31 cellular contexts compared by ENCODE assay signal in the genomic region with DNA sequence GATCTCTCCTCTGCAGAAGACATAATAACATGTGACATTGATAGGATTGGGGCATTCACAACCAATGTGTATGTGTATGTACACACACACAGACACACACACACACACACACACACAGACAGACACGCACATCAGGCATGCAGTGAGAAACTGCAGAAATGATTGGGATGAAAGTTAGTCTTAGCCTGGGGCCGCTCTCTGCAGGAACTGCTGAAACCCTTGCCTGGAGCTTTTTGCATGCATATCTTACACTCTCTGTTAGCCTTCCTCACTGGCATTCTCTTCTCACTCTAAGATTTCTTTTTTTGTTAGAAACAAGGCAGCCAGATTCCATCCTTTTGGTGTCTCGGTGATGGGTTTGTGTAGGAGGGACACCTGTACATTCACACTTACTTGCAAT.
"Had no signal": no experiment of that assay in that cellular context is flagged by ENCODE, and none has a peak within 500 bp of the region (broad histone marks: within the 10 kb centered on the region; RNA-seq: fewer than 3 reads in every experiment).

No MANE protein-coding gene starts in this region.

- H3K27ac ChIP-seq: SJCRH30, SK-N-MC had no signal

- H3K4me1 ChIP-seq: SJCRH30 had no signal

- ATAC-seq: activated CD4-positive, alpha-beta T cell treated with anti-CD3 and anti-CD28 coated beads for 36 hours; activated CD4-positive, CD25-positive, alpha-beta regulatory T cell treated with anti-CD3 and anti-CD28 coated beads, Interleukin-2, amount 50 U/mL, for 24 hours; activated naive CD8-positive, alpha-beta T cell treated with anti-CD3 and anti-CD28 coated beads, Interleukin-2, amount 50 U/mL, for 24 hours; activated T-cell treated with anti-CD3 and anti-CD28 coated beads, Interleukin-2, amount 50 U/mL, for 4 hours had no signal

- H3K9me3 ChIP-seq: SJCRH30 had no signal

- H3K27me3 ChIP-seq: SJCRH30 had no signal

- H3K4me1 Mint-ChIP-seq: activated CD4-positive, alpha-beta T cell treated with anti-CD3 and anti-CD28 coated beads for 36 hours; activated CD4-positive, alpha-beta T cell treated with anti-CD3 and anti-CD28 coated beads, Interleukin-2, amount 10 ng/mL, durations not matched to agents 7 days and 5 days; activated naive CD8-positive, alpha-beta T cell treated with anti-CD3 and anti-CD28 coated beads, Interleukin-2, amount 50 U/mL, for 24 hours had no signal

- H3K27ac Mint-ChIP-seq: activated CD4-positive, alpha-beta memory T cell treated with anti-CD3 and anti-CD28 coated beads for 36 hours; activated CD4-positive, alpha-beta T cell treated with anti-CD3 and anti-CD28 coated beads for 36 hours; activated CD4-positive, alpha-beta T cell treated with anti-CD3 and anti-CD28 coated beads, Interleukin-2, amount 10 ng/mL, durations not matched to agents 7 days and 5 days; activated naive CD4-positive, alpha-beta T cell treated with anti-CD3 and anti-CD28 coated beads for 36 hours; activated naive CD8-positive, alpha-beta T cell; activated naive CD8-positive, alpha-beta T cell treated with anti-CD3 and anti-CD28 coated beads, Interleukin-2, amount 50 U/mL, for 24 hours; activated T-helper 1 cell treated with anti-CD3 and anti-CD28 coated beads, Interleukin-12 subunit alpha, Interleukin-12 subunit beta, Interleukin-2, Interleukin-4 antibody, amounts not matched to agents 30 ng/mL and 10 ng/mL and 1 ng/mL, durations not matched to agents 14 hours and 24 hours and 36 hours; brain; T-helper 1 cell treated with Interleukin-12 subunit alpha and Interleukin-12 subunit beta and Interleukin-4 antibody, amounts not matched to agents 30 μg/mL and 1 μg/mL, for 36 hours; T-helper 2 cell treated with Interferon-gamma antibody and Interleukin-4, amounts not matched to agents 5 μg/mL and 100 μg/mL, for 36 hours had no signal

- H3K4me3 Mint-ChIP-seq: activated CD4-positive, alpha-beta memory T cell treated with anti-CD3 and anti-CD28 coated beads for 36 hours; activated CD4-positive, alpha-beta T cell treated with anti-CD3 and anti-CD28 coated beads for 36 hours; activated CD4-positive, alpha-beta T cell treated with anti-CD3 and anti-CD28 coated beads, Interleukin-2, amount 10 ng/mL, durations not matched to agents 7 days and 5 days; activated naive CD4-positive, alpha-beta T cell treated with anti-CD3 and anti-CD28 coated beads for 36 hours; activated naive CD8-positive, alpha-beta T cell; activated naive CD8-positive, alpha-beta T cell treated with anti-CD3 and anti-CD28 coated beads, Interleukin-2, amount 50 U/mL, for 24 hours; activated T-cell treated with anti-CD3 and anti-CD28 coated beads, Interleukin-2, amount 50 U/mL, for 4 hours; activated T-helper 1 cell treated with anti-CD3 and anti-CD28 coated beads, Interleukin-12 subunit alpha, Interleukin-12 subunit beta, Interleukin-2, Interleukin-4 antibody, amounts not matched to agents 30 ng/mL and 10 ng/mL and 1 ng/mL, durations not matched to agents 14 hours and 24 hours and 36 hours; brain; T-helper 1 cell treated with Interleukin-12 subunit alpha and Interleukin-12 subunit beta and Interleukin-4 antibody, amounts not matched to agents 30 μg/mL and 1 μg/mL, for 36 hours; T-helper 2 cell treated with Interferon-gamma antibody and Interleukin-4, amounts not matched to agents 5 μg/mL and 100 μg/mL, for 36 hours had no signal

- H3K27me3 Mint-ChIP-seq: activated CD4-positive, alpha-beta memory T cell treated with anti-CD3 and anti-CD28 coated beads for 36 hours; activated CD4-positive, alpha-beta T cell treated with anti-CD3 and anti-CD28 coated beads for 36 hours; activated CD4-positive, alpha-beta T cell treated with anti-CD3 and anti-CD28 coated beads, Interleukin-2, amount 10 ng/mL, durations not matched to agents 7 days and 5 days; activated naive CD8-positive, alpha-beta T cell treated with anti-CD3 and anti-CD28 coated beads, Interleukin-2, amount 50 U/mL, for 24 hours; brain had no signal

- DNase-seq: activated CD4-positive, alpha-beta memory T cell treated with anti-CD3 and anti-CD28 coated beads for 36 hours; activated CD4-positive, alpha-beta T cell treated with anti-CD3 and anti-CD28 coated beads for 36 hours; activated CD4-positive, alpha-beta T cell treated with anti-CD3 and anti-CD28 coated beads, Interleukin-2, amount 10 ng/mL, durations not matched to agents 7 days and 5 days; activated CD8-positive, alpha-beta memory T cell treated with anti-CD3 and anti-CD28 coated beads, Interleukin-2, amount 50 U/mL, for 4 hours; activated gamma-delta T cell treated with Interleukin-2 at 50 U/mL for 16 hours; activated naive CD4-positive, alpha-beta T cell treated with anti-CD3 and anti-CD28 coated beads for 36 hours; activated naive CD8-positive, alpha-beta T cell treated with anti-CD3 and anti-CD28 coated beads, Interleukin-2, amount 50 U/mL, for 24 hours; activated T-cell treated with anti-CD3 and anti-CD28 coated beads for 4 hours; activated T-cell treated with anti-CD3 and anti-CD28 coated beads, Interleukin-2, amount 50 U/mL, for 4 hours; cerebellar nuclear complex; Karpas-422; KBM-7; NCI-H1048; NCI-H1105 treated with DMSO at 0.1 percent for 48 hours; NCI-H1436; NCI-H1694; NCI-H1930; NCI-H2081 treated with DMSO at 0.1 percent for 48 hours; NCI-H345; NCI-H526; NCI-H748 treated with DMSO at 0.1 percent for 48 hours; OCI-M1; SHP77; SJCRH30 had no signal

- H3K36me3 Mint-ChIP-seq: activated CD4-positive, alpha-beta memory T cell treated with anti-CD3 and anti-CD28 coated beads for 36 hours; activated naive CD8-positive, alpha-beta T cell; brain had no signal

- H3K4me3 ChIP-seq: SJCRH30, SK-N-MC had no signal
